In genomic region chr5:95191330-95191729, GRCh38 we compare ENCODE assay signal across 11 cellular contexts.
DNase-seq lines count a peak whose midpoint lies in the region; ATAC-seq lines count a peak whose summit lies in the region.
"Had no signal": no experiment of that assay in that cellular context is flagged by ENCODE, and none has a peak within 500 bp of the region (broad histone marks: within the 10 kb centered on the region; RNA-seq: fewer than 3 reads in every experiment).

No MANE protein-coding gene starts in this region.

- no peak overlapping the region for H3K27ac ChIP-seq in aorta (ENCODE audit: low read depth in 1 of 2, low read length in 2 of 2)
- H3K27ac ChIP-seq: BLaER1, right atrium auricular region had no signal

- no peak overlapping the region for H3K4me3 ChIP-seq in aorta (ENCODE audit: low read length in 2 of 2)
- H3K4me3 ChIP-seq: BLaER1, right atrium auricular region had no signal

- intact Hi-C loops in aorta (cut with DNase I): no loop called here

- H3K27me3 ChIP-seq in aorta (ENCODE audit: control insufficient read depth in 1 of 2, insufficient read depth in 2 of 2, low read length in 1 of 2): no peaks in the 10 kb centered on the region
- H3K27me3 ChIP-seq: BLaER1, right atrium auricular region had no signal

- no peaks in the 10 kb centered on the region for H3K36me3 ChIP-seq in aorta (ENCODE audit: control insufficient read depth in 1 of 2, insufficient read depth in 2 of 2, low read length in 1 of 2)
- H3K36me3 ChIP-seq: BLaER1, right atrium auricular region had no signal

- H3K4me1 ChIP-seq in aorta (ENCODE audit: control insufficient read depth in 1 of 2, insufficient read depth in 2 of 2, low read length in 2 of 2): no peaks in the 10 kb centered on the region
- H3K4me1 ChIP-seq: BLaER1, right atrium auricular region had no signal

- no peaks in the 10 kb centered on the region for H3K9me3 ChIP-seq in aorta (ENCODE audit: control insufficient read depth, low read length)
- H3K9me3 ChIP-seq: BLaER1 had no signal

- peak; percentile 78 for ATAC-seq in GM18519 (IDR thresholded peaks at IDR 0.05; ENCODE audit: low FRiP score, unreplicated experiment)
- ATAC-seq in GM19468 (IDR thresholded peaks at IDR 0.05; ENCODE audit: extremely low read depth, unreplicated experiment): peak; percentile 75
- ATAC-seq in HG02885 (IDR thresholded peaks at IDR 0.05; ENCODE audit: poor library complexity, unreplicated experiment): peak; percentile 92
- peak; percentile 85 for ATAC-seq in HG03520 (IDR thresholded peaks at IDR 0.05; ENCODE audit: unreplicated experiment)
- no peak for ATAC-seq in aorta (ENCODE audit: low FRiP score)

- no peak for DNase-seq in NCI-H446 (lab: John Stamatoyannopoulos, UW)
- no peak for DNase-seq in stimulated activated CD4-positive, alpha-beta T cell treated with anti-CD3 and anti-CD28 coated beads, Interleukin-15, amount 100 ng/mL, for 24 hours
- no peak for DNase-seq in aorta
- DNase-seq in foreskin melanocyte: no peak
- DNase-seq: kidney had no signal

- 81 to 92% methylated on average over 2 of the region's 2 CpGs for WGBS in aorta, 2 donors
